ENCODE assay signal across 1 cellular context in the genomic region with DNA sequence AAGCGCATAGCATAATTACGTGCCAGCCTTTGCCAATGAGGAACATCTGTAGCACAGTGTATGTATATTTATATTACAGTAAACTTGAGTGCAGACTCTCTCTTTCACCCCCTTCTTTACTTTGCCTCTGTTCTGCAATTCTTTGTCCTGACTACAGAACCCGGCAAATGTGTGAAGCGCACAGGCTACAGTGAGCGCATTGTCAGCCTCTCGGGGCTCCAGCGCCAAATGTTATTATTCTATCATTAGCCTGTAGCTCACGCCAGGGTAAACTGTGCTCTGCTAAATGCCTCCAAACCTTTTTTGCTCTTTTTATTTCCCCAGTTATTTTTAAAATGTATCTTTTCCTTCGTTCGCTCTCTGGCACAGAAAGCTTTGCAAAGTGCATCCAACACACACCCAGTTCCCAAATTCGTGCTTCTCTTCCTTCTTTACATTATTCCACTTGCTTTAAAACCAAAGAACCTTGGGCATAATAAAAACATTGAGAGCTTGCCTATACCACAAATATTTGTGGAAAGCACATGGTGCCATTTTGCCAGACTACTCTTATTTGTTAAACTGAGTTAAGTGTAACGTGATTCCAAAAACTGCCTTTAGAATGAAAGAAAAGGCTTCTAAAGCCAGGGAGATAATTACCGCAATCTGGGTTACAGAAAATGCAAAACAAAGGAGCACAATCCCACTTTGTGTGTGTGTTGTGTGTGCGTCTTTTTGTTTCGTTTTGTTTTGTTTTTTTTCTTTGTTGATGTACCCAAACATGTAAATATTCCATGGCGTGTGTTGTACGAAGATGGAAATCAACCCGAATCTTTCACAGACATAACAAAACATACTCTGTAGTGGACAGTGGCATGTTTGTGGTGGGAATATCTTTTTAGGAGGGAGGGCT.
TF ChIP-seq lines count a peak whose summit lies in the region.

No MANE protein-coding gene starts in this region.

TF ChIP-seq in H1, 55 proteins besides CTCF, POLR2A, EP300 and RAD21:
- no peak for TF ChIP-seq JUND (IDR thresholded peaks at IDR 0.05; ENCODE audit: low read length)
- no peak for TF ChIP-seq KDM5A (IDR thresholded peaks at IDR 0.05; ENCODE audit: low read length)
- TF ChIP-seq HDAC6 (IDR thresholded peaks at IDR 0.05; ENCODE audit: low read depth, low read length), result no peak
- TF ChIP-seq MAX (IDR thresholded peaks at IDR 0.05), result no peak
- TF ChIP-seq, protein P1, sequence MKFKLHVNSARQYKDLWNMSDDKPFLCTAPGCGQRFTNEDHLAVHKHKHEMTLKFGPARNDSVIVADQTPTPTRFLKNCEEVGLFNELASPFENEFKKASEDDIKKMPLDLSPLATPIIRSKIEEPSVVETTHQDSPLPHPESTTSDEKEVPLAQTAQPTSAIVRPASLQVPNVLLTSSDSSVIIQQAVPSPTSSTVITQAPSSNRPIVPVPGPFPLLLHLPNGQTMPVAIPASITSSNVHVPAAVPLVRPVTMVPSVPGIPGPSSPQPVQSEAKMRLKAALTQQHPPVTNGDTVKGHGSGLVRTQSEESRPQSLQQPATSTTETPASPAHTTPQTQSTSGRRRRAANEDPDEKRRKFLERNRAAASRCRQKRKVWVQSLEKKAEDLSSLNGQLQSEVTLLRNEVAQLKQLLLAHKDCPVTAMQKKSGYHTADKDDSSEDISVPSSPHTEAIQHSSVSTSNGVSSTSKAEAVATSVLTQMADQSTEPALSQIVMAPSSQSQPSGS (IDR thresholded peaks at IDR 0.05; ENCODE audit: low read length), result no peak
- TF ChIP-seq TAF7 (optimal IDR thresholded peaks at IDR 0.05; ENCODE audit: borderline replicate concordance, low read depth, low read length), result no peak
- no peak for TF ChIP-seq CHD2 (IDR thresholded peaks at IDR 0.05; ENCODE audit: low read length)
- TF ChIP-seq MAFK (IDR thresholded peaks at IDR 0.05; ENCODE audit: low read depth, low read length), result no peak
TF ChIP-seq in H1: peak in this region for 0.
